23 cellular contexts compared by ENCODE assay signal in the genomic region with DNA sequence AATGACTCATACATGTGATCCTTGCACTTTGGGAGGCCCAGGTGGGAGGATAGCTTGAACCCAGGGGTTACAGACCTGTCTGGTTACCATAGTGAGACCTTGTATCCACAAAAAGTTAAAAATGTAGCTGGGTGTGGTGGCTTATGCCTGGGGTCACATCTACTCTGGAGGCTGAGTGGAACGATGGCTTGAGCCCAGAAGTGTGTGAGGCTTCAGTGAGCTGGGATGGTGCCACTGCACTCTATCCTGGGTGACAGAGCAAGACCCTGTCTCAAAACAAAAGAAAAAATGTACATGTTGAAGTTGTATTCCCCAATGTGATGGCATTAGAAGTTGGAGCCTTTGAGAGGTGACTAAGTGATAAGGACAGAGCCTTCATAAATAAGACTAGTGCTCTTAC.
"Had no signal": no experiment of that assay in that cellular context is flagged by ENCODE, and none has a peak within 500 bp of the region (broad histone marks: within the 10 kb centered on the region; RNA-seq: fewer than 3 reads in every experiment).

No MANE protein-coding gene starts in this region.

- H3K27ac ChIP-seq: colonic mucosa, epithelial cell of prostate, esophagus squamous epithelium, gastrocnemius medialis, heart right ventricle, left lung, lower lobe of right lung had no signal

- H3K36me3 Mint-ChIP-seq: mesothelial cell of epicardium had no signal

- H3K9me3 ChIP-seq: colonic mucosa, esophagus squamous epithelium, gastrocnemius medialis, lower lobe of right lung, mucosa of descending colon had no signal

- H3K27me3 Mint-ChIP-seq: dendritic cell treated with granulocyte-macrophage colony-stimulating factor and Interleukin-4, amounts not matched to agents 40 ng/mL and 50 ng/mL, for 4 days; effector memory CD8-positive, alpha-beta T cell had no signal

- H3K27me3 ChIP-seq: colonic mucosa, esophagus squamous epithelium, gastrocnemius medialis, heart right ventricle, left lung had no signal

- H3K36me3 ChIP-seq: colonic mucosa, esophagus squamous epithelium, gastrocnemius medialis, heart right ventricle, left lung, lower lobe of right lung had no signal

- DNase-seq: colonic mucosa; cortex of kidney; effector CD8-positive, alpha-beta T cell; effector memory CD8-positive, alpha-beta T cell; endodermal cell; erythroblast; esophagus squamous epithelium; foreskin fibroblast; foreskin melanocyte; gastrocnemius medialis; glutamatergic neuron; head of caudate nucleus; heart right ventricle; hippocampal formation; left cardiac atrium; left lung; left ventricle myocardium superior; lower lobe of right lung; mesenchymal stem cell; mucosa of descending colon had no signal

- H3K4me1 ChIP-seq: colonic mucosa, esophagus squamous epithelium, gastrocnemius medialis, heart right ventricle, left lung, lower lobe of right lung had no signal

- H3K4me3 ChIP-seq: colonic mucosa, esophagus squamous epithelium, gastrocnemius medialis, heart right ventricle, left lung, lower lobe of right lung, mucosa of descending colon had no signal

- H3K4me1 Mint-ChIP-seq: endodermal cell had no signal

- H3K9me3 Mint-ChIP-seq: dendritic cell treated with granulocyte-macrophage colony-stimulating factor and Interleukin-4, amounts not matched to agents 40 ng/mL and 50 ng/mL, for 4 days had no signal

- H3K27ac Mint-ChIP-seq: dendritic cell treated with granulocyte-macrophage colony-stimulating factor and Interleukin-4, amounts not matched to agents 40 ng/mL and 50 ng/mL, for 4 days; effector memory CD8-positive, alpha-beta T cell; endodermal cell; mesothelial cell of epicardium had no signal

- H3K4me3 Mint-ChIP-seq: dendritic cell treated with granulocyte-macrophage colony-stimulating factor and Interleukin-4, amounts not matched to agents 40 ng/mL and 50 ng/mL, for 4 days; effector memory CD8-positive, alpha-beta T cell; endodermal cell; mesothelial cell of epicardium had no signal
